ENCODE assay signal across 27 cellular contexts in the genomic region with DNA sequence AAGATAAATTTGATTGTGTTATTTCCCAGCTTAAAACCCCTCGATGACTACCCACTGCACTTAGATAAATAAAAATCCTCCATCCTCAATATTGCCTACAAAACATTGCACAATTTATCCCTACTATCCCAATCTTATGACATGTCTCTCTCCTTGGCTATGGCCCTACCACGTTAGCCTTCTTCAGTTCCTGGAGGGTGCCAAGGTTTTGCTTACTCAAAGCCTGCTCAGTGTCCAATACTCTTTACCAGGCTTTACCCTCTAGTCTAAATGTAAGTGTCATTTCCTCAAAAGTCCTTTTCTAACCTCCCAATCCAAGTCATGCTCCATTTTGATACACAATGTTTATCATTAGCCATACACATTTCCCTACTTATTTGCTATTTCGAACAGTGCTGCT.
"Had no signal": no experiment of that assay in that cellular context is flagged by ENCODE, and none has a peak within 500 bp of the region (broad histone marks: within the 10 kb centered on the region; RNA-seq: fewer than 3 reads in every experiment).

No MANE protein-coding gene starts in this region.

- DNase-seq: activated CD4-positive, alpha-beta T cell treated with anti-CD3 and anti-CD28 coated beads, Interleukin-2, amount 10 ng/mL, durations not matched to agents 7 days and 5 days; activated CD4-positive, CD25-positive, alpha-beta regulatory T cell treated with anti-CD3 and anti-CD28 coated beads, Interleukin-2, amount 50 U/mL, for 72 hours; activated CD8-positive, alpha-beta T cell treated with anti-CD3 and anti-CD28 coated beads for 36 hours; activated T-cell treated with anti-CD3 and anti-CD28 coated beads, Interleukin-2, amount 50 U/mL, for 4 hours; central memory CD4-positive, alpha-beta T cell; endodermal cell; foreskin keratinocyte; heart left ventricle; hypothalamus; immature natural killer cell; kidney; posterior cingulate gyrus; right lobe of liver; stimulated activated CD4-positive, alpha-beta T cell treated with anti-CD3 and anti-CD28 coated beads, Interleukin-1b, Interleukin-23, amount 100 ng/mL, for 48 hours; stimulated activated CD4-positive, alpha-beta T cell treated with anti-CD3 and anti-CD28 coated beads, Interleukin-4, amount 100 ng/mL, for 4 hours; stimulated activated CD8-positive, alpha-beta memory T cell treated with anti-CD3 and anti-CD28 coated beads, Interleukin-4, amount 100 ng/mL, for 48 hours; stimulated activated naive CD8-positive, alpha-beta T cell treated with anti-CD3 and anti-CD28 coated beads, Interleukin-15, amount 100 ng/mL, for 72 hours; T-helper 2 cell; thyroid gland had no signal

- H3K4me1 Mint-ChIP-seq: activated CD4-positive, alpha-beta T cell treated with anti-CD3 and anti-CD28 coated beads, Interleukin-2, amount 10 ng/mL, durations not matched to agents 7 days and 5 days; activated naive CD4-positive, alpha-beta T cell treated with anti-CD3 and anti-CD28 coated beads, Interleukin-2, amount 50 U/mL, for 24 hours; activated T-helper 17 cell treated with anti-CD3 and anti-CD28 coated beads, Interleukin-2, amount 50 U/mL, for 72 hours; immature natural killer cell had no signal

- H3K36me3 ChIP-seq: breast epithelium, heart left ventricle, right lobe of liver, thyroid gland had no signal

- H3K27me3 Mint-ChIP-seq: activated CD8-positive, alpha-beta T cell treated with anti-CD3 and anti-CD28 coated beads for 36 hours; activated naive CD4-positive, alpha-beta T cell treated with anti-CD3 and anti-CD28 coated beads, Interleukin-2, amount 50 U/mL, for 24 hours; dendritic cell treated with granulocyte-macrophage colony-stimulating factor and Interleukin-4, amounts not matched to agents 40 ng/mL and 50 ng/mL, for 4 days had no signal

- H3K27ac ChIP-seq: breast epithelium, foreskin keratinocyte, right lobe of liver, skin epidermis, thyroid gland had no signal

- H3K27me3 ChIP-seq: breast epithelium, right lobe of liver, thyroid gland had no signal

- ATAC-seq: activated CD8-positive, alpha-beta T cell treated with anti-CD3 and anti-CD28 coated beads for 36 hours; activated T-cell treated with anti-CD3 and anti-CD28 coated beads, Interleukin-2, amount 50 U/mL, for 4 hours; activated T-helper 17 cell treated with anti-CD3 and anti-CD28 coated beads, Interleukin-2, amount 50 U/mL, for 72 hours; esophagus mucosa; foreskin keratinocyte; heart left ventricle; right lobe of liver; stimulated activated memory B cell treated with anti-CD40 and anti-IgM and Interleukin-4, amounts not matched to agents 10 μg/mL and 1 μg/mL and 100 μg/mL, for 72 hours; stimulated activated naive CD8-positive, alpha-beta T cell treated with anti-CD3 and anti-CD28 coated beads, Interleukin-15, amount 100 ng/mL, for 72 hours had no signal

- H3K4me3 ChIP-seq: breast epithelium, heart left ventricle, right lobe of liver, skin epidermis, thyroid gland had no signal

- H3K36me3 Mint-ChIP-seq: activated naive CD4-positive, alpha-beta T cell treated with anti-CD3 and anti-CD28 coated beads, Interleukin-2, amount 50 U/mL, for 24 hours; stimulated activated memory B cell treated with anti-CD40 and anti-IgM and Interleukin-4, amounts not matched to agents 10 μg/mL and 1 μg/mL and 100 μg/mL, for 72 hours had no signal

- H3K27ac Mint-ChIP-seq: activated CD4-positive, alpha-beta T cell treated with anti-CD3 and anti-CD28 coated beads, Interleukin-2, amount 10 ng/mL, durations not matched to agents 7 days and 5 days; activated CD8-positive, alpha-beta T cell treated with anti-CD3 and anti-CD28 coated beads for 36 hours; activated naive CD4-positive, alpha-beta T cell treated with anti-CD3 and anti-CD28 coated beads, Interleukin-2, amount 50 U/mL, for 24 hours; activated T-helper 17 cell treated with anti-CD3 and anti-CD28 coated beads, Interleukin-2, amount 50 U/mL, for 72 hours; dendritic cell treated with granulocyte-macrophage colony-stimulating factor and Interleukin-4, amounts not matched to agents 40 ng/mL and 50 ng/mL, for 4 days; endodermal cell; immature natural killer cell; nephron had no signal

- H3K4me1 ChIP-seq: breast epithelium, foreskin keratinocyte, right lobe of liver, thyroid gland had no signal

- H3K9me3 ChIP-seq: breast epithelium, heart left ventricle, right lobe of liver, thyroid gland had no signal

- FAIRE-seq: kidney had no signal

- H3K4me3 Mint-ChIP-seq: activated CD4-positive, alpha-beta T cell treated with anti-CD3 and anti-CD28 coated beads, Interleukin-2, amount 10 ng/mL, durations not matched to agents 7 days and 5 days; activated CD8-positive, alpha-beta T cell treated with anti-CD3 and anti-CD28 coated beads for 36 hours; activated naive CD4-positive, alpha-beta T cell treated with anti-CD3 and anti-CD28 coated beads, Interleukin-2, amount 50 U/mL, for 24 hours; activated T-cell treated with anti-CD3 and anti-CD28 coated beads, Interleukin-2, amount 50 U/mL, for 4 hours; activated T-helper 17 cell treated with anti-CD3 and anti-CD28 coated beads, Interleukin-2, amount 50 U/mL, for 72 hours; dendritic cell treated with granulocyte-macrophage colony-stimulating factor and Interleukin-4, amounts not matched to agents 40 ng/mL and 50 ng/mL, for 4 days; endodermal cell; immature natural killer cell; nephron; stimulated activated memory B cell treated with anti-CD40 and anti-IgM and Interleukin-4, amounts not matched to agents 10 μg/mL and 1 μg/mL and 100 μg/mL, for 72 hours; stimulated activated naive CD8-positive, alpha-beta T cell treated with anti-CD3 and anti-CD28 coated beads, Interleukin-15, amount 100 ng/mL, for 72 hours had no signal

- H3K9me3 Mint-ChIP-seq: activated CD4-positive, alpha-beta T cell treated with anti-CD3 and anti-CD28 coated beads, Interleukin-2, amount 10 ng/mL, durations not matched to agents 7 days and 5 days; activated CD8-positive, alpha-beta T cell treated with anti-CD3 and anti-CD28 coated beads for 36 hours; activated naive CD4-positive, alpha-beta T cell treated with anti-CD3 and anti-CD28 coated beads, Interleukin-2, amount 50 U/mL, for 24 hours; activated T-cell treated with anti-CD3 and anti-CD28 coated beads, Interleukin-2, amount 50 U/mL, for 4 hours; activated T-helper 17 cell treated with anti-CD3 and anti-CD28 coated beads, Interleukin-2, amount 50 U/mL, for 72 hours; dendritic cell treated with granulocyte-macrophage colony-stimulating factor and Interleukin-4, amounts not matched to agents 40 ng/mL and 50 ng/mL, for 4 days; endodermal cell; immature natural killer cell; nephron; stimulated activated naive CD8-positive, alpha-beta T cell treated with anti-CD3 and anti-CD28 coated beads, Interleukin-15, amount 100 ng/mL, for 72 hours had no signal
